Comparison of ENCODE assay signal across 8 cellular contexts in the genomic region with DNA sequence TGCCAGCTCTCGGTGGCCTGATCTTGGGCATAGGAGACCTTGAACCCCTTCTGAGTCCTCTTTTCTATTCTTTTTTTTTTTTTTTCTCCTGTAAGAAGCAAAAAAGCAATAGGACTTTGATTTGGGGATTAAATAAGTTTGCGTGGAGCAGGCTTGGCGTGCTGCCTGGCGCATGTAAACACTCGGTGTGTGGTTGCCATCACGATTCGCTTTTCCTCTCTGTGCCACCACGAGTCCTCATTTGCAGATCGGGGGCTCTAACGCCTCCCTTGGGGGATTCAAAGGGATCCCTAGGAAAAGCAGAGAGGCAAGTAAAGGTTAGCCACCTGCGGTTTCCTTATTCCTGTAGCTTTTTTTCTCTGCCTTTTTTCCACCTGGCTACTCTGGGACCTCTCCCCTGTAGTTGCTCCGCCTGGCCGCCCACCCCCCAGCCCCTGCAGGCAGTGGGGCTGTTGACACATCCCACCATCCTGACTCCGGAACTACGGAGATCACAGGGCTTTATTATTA. TPM values are rescaled to one million over a fixed set of nuclear protein-coding genes. Genes with fewer than 3 reads are reported as not detected.
DNase-seq lines count a peak whose midpoint lies in the region; ATAC-seq and TF ChIP-seq lines count a peak whose summit lies in the region.

No MANE protein-coding gene starts in this region.

- H3K4me3 Mint-ChIP-seq in activated CD8-positive, alpha-beta T cell treated with anti-CD3 and anti-CD28 coated beads for 36 hours: peak overlapping the region; percentile 100
- H3K4me3 Mint-ChIP-seq in naive thymus-derived CD8-positive, alpha-beta T cell: peak overlapping the region; percentile 91 to 100 (median 100)

- POLR2A ChIA-PET in AG04450 (lab: Yijun Ruan, JAX): interaction anchor here (0.6 to 0.7 kb wide), 2 partner anchors 46 to 1862 kb away, joined by 4 to 5 read pairs; a partner anchor contains a TSS
- POLR2A ChIA-PET in activated CD8-positive, alpha-beta T cell treated with anti-CD3 and anti-CD28 coated beads for 36 hours (lab: Charles Lee): interaction anchor here (0.6 to 2.9 kb wide), 6 partner anchors 9 to 197 kb away, joined by 3 to 12 read pairs (median 4); no protein-coding TSS in a partner anchor
- POLR2A ChIA-PET in naive thymus-derived CD8-positive, alpha-beta T cell (lab: Charles Lee): interaction anchor here (0.6 to 5.4 kb wide), 7 partner anchors 9 to 893 kb away, joined by 3 to 40 read pairs (median 4); a partner anchor contains a TSS

- CTCF ChIA-PET in AG04450 (lab: Charles Lee): no interaction called here
- CTCF ChIA-PET in activated CD8-positive, alpha-beta T cell treated with anti-CD3 and anti-CD28 coated beads for 36 hours (lab: Charles Lee): interaction anchor here (1.4 kb wide), 2 partner anchors 10 to 11 kb away, joined by 3 read pairs; no protein-coding TSS in a partner anchor

- H3K27ac ChIP-seq in AG04450 (ENCODE audit: low read depth, low read length): peak overlapping the region; percentile 83

- ATAC-seq in activated CD8-positive, alpha-beta T cell treated with anti-CD3 and anti-CD28 coated beads for 36 hours: no peak
- no peak for ATAC-seq in naive thymus-derived CD8-positive, alpha-beta T cell
- ATAC-seq in HG03378 (IDR thresholded peaks at IDR 0.05; ENCODE audit: unreplicated experiment) (no peak), HG03175 (IDR thresholded peaks at IDR 0.05; ENCODE audit: unreplicated experiment) (no peak)

- DNase-seq in AG04450 (ENCODE audit: low read depth, low spot score) (no peak), HCEC 1CT (peak; percentile 30), fibroblast of gingiva (ENCODE audit: low read depth) (peak; percentile 57), AML-193 (lab: John Stamatoyannopoulos, UW) (no peak)
- peak; percentile 36 for DNase-seq in activated CD8-positive, alpha-beta T cell treated with anti-CD3 and anti-CD28 coated beads for 36 hours
- DNase-seq in naive thymus-derived CD8-positive, alpha-beta T cell: peak in 8 of 10 donors; percentile 15 to 68 (median 30)

- no peak for TF ChIP-seq CTCF in AG04450 (IDR thresholded peaks at IDR 0.05; ENCODE audit: low read depth, low read length)
- TF ChIP-seq CTCF in activated CD8-positive, alpha-beta T cell treated with anti-CD3 and anti-CD28 coated beads for 36 hours (IDR thresholded peaks at IDR 0.05): no peak

- intact Hi-C loops in activated CD8-positive, alpha-beta T cell treated with anti-CD3 and anti-CD28 coated beads for 36 hours (cut with micrococcal nuclease): loop anchor here (5.0 kb wide), 1 partner anchor 58 kb away; a partner anchor contains a TSS

- peak overlapping the region; percentile 100 for H3K4me3 ChIP-seq in AG04450 (ENCODE audit: low read depth, low read length)

- peaks cover 72% of the 10 kb centered on the region for H3K36me3 Mint-ChIP-seq in activated CD8-positive, alpha-beta T cell treated with anti-CD3 and anti-CD28 coated beads for 36 hours (ENCODE audit: low read depth)
- H3K36me3 Mint-ChIP-seq in naive thymus-derived CD8-positive, alpha-beta T cell: peaks cover 15 to 65% (median 24%) of the 10 kb centered on the region in 3 donors

- no peaks in the 10 kb centered on the region; the same call in 1 of the 2 replicates for H3K9me3 ChIP-seq in AG04450 (ENCODE audit: control insufficient read depth, insufficient read depth, low read length)

- H3K27ac Mint-ChIP-seq in activated CD8-positive, alpha-beta T cell treated with anti-CD3 and anti-CD28 coated beads for 36 hours: peak overlapping the region; percentile 89
- H3K27ac Mint-ChIP-seq in naive thymus-derived CD8-positive, alpha-beta T cell: peak overlapping the region; percentile 85 to 100 (median 96)

- H3K27me3 Mint-ChIP-seq in activated CD8-positive, alpha-beta T cell treated with anti-CD3 and anti-CD28 coated beads for 36 hours: no peaks in the 10 kb centered on the region
- H3K27me3 Mint-ChIP-seq in naive thymus-derived CD8-positive, alpha-beta T cell: peaks cover 0 to 3% (median 0%) of the 10 kb centered on the region in 5 donors

- H3K27me3 ChIP-seq in AG04450 (ENCODE audit: control insufficient read depth, insufficient read depth, low read length): no peaks in the 10 kb centered on the region

- no peaks in the 10 kb centered on the region for H3K9me3 Mint-ChIP-seq in activated CD8-positive, alpha-beta T cell treated with anti-CD3 and anti-CD28 coated beads for 36 hours
- no peaks in the 10 kb centered on the region for H3K9me3 Mint-ChIP-seq in naive thymus-derived CD8-positive, alpha-beta T cell

- peaks cover 67% of the 10 kb centered on the region for H3K4me1 Mint-ChIP-seq in activated CD8-positive, alpha-beta T cell treated with anti-CD3 and anti-CD28 coated beads for 36 hours (ENCODE audit: low read depth)
- peaks cover 45 to 82% (median 75%) of the 10 kb centered on the region in 4 donors for H3K4me1 Mint-ChIP-seq in naive thymus-derived CD8-positive, alpha-beta T cell

RNA-seq across cellular contexts. Expression of a gene that starts 1.3 kb away (rescaled TPM):
- polyA plus RNA-seq in AG04450 (2011; rRNA removed): 28.0 and 34.0 TPM in 2 replicates
- 19.7 and 23.5 TPM in 2 replicates for polyA minus RNA-seq in AG04450 (2011; rRNA and poly(A)+ RNA removed)
- 100 to 1,000 TPM; 124 to 132 TPM for total RNA-seq in activated CD8-positive, alpha-beta T cell treated with anti-CD3 and anti-CD28 coated beads for 36 hours
- total RNA-seq in naive thymus-derived CD8-positive, alpha-beta T cell: 100 to 1,000 TPM; 188 to 191 TPM
- polyA plus RNA-seq in naive thymus-derived CD8-positive, alpha-beta T cell: 100 to 1,000 TPM in 1 of 3 donors, 10 to 100 TPM in 2; 28.6 to 135 (median 59.3) TPM

RNA-seq across cellular contexts. Expression of a gene that starts 1.6 kb away (rescaled TPM):
- 17.4 and 24.4 TPM in 2 replicates for polyA plus RNA-seq in AG04450 (2011; rRNA removed)
- 28.8 and 33.2 TPM in 2 replicates for polyA minus RNA-seq in AG04450 (2011; rRNA and poly(A)+ RNA removed)
- total RNA-seq in activated CD8-positive, alpha-beta T cell treated with anti-CD3 and anti-CD28 coated beads for 36 hours: 10 to 100 TPM; 70.8 to 78.0 TPM
- total RNA-seq in naive thymus-derived CD8-positive, alpha-beta T cell: 100 to 1,000 TPM; 218 to 221 TPM
- 10 to 100 TPM; 25.8 to 47.4 (median 28.7) TPM for polyA plus RNA-seq in naive thymus-derived CD8-positive, alpha-beta T cell

RNA-seq across cellular contexts. Expression of a gene that starts 56.1 kb away (rescaled TPM):
- polyA plus RNA-seq in AG04450 (2011; rRNA removed): 25.2 and 39.3 TPM in 2 replicates
- polyA minus RNA-seq in AG04450 (2011; rRNA and poly(A)+ RNA removed): 8.0 and 8.5 TPM in 2 replicates
- total RNA-seq in activated CD8-positive, alpha-beta T cell treated with anti-CD3 and anti-CD28 coated beads for 36 hours: 10 to 100 TPM; 49.4 TPM
- total RNA-seq in naive thymus-derived CD8-positive, alpha-beta T cell: 10 to 100 TPM; 40.1 to 40.6 TPM
- polyA plus RNA-seq in naive thymus-derived CD8-positive, alpha-beta T cell: 100 to 1,000 TPM in 2 of 3 donors, 10 to 100 TPM in 1; 95.5 to 110 (median 102) TPM

RNA-seq across cellular contexts. Expression of a gene that starts 56.5 kb away (rescaled TPM):
- 0.04 TPM in 1 of 2 replicates, not detected in the other for polyA plus RNA-seq in AG04450 (2011; rRNA removed)
- not detected in 2 replicates for polyA minus RNA-seq in AG04450 (2011; rRNA and poly(A)+ RNA removed)
- total RNA-seq in activated CD8-positive, alpha-beta T cell treated with anti-CD3 and anti-CD28 coated beads for 36 hours: under 1 TPM; 0.38 to 0.50 TPM
- total RNA-seq in naive thymus-derived CD8-positive, alpha-beta T cell: 1 to 10 TPM; 2.2 to 2.3 TPM
- under 1 TPM in 1 of 3 donors, not detected in 2; 0.09 TPM for polyA plus RNA-seq in naive thymus-derived CD8-positive, alpha-beta T cell

RNA-seq across cellular contexts. Expression of a gene that starts 56.6 kb away (rescaled TPM):
- 4.9 and 7.0 TPM in 2 replicates for polyA plus RNA-seq in AG04450 (2011; rRNA removed)
- polyA minus RNA-seq in AG04450 (2011; rRNA and poly(A)+ RNA removed): 2.3 and 2.4 TPM in 2 replicates
- total RNA-seq in activated CD8-positive, alpha-beta T cell treated with anti-CD3 and anti-CD28 coated beads for 36 hours: 1 to 10 TPM; 2.7 to 3.5 TPM
- 1 to 10 TPM; 2.8 to 4.1 TPM for total RNA-seq in naive thymus-derived CD8-positive, alpha-beta T cell
- 1 to 10 TPM; 5.5 to 6.0 (median 5.7) TPM for polyA plus RNA-seq in naive thymus-derived CD8-positive, alpha-beta T cell

Comparison
In these comparisons a context has a peak if more than half of its experiments do, and no peak if none do; other contexts are left out.
1. DNase-seq: peak in HCEC 1CT (single experiment), activated CD8-positive, alpha-beta T cell treated with anti-CD3 and anti-CD28 coated beads for 36 hours (single experiment), fibroblast of gingiva (single experiment) and naive thymus-derived CD8-positive, alpha-beta T cell (8 of 10); none in AG04450 (single experiment) and AML-193 (0 of 2).